1 cellular context compared by ENCODE assay signal in the genomic region with DNA sequence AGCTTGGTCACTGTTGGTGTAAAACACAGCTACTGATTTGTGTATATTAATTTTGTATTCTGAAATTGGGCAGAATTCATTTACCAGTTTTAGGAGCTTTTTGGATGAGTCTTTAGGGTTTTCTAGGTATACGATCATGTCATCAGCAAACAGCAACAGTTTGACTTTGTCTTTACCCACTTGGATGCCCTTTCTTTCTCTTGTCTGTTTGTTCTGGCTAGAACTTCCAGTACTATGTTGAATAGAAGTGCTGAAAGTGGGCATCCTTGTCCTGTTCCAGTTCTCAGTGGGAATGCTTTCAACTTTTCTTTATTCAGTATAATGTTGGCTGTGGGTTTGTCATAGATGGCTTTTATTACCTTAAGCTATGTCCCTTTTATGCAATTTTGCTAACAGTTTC. TPM values are rescaled to one million over a fixed set of nuclear protein-coding genes. Genes with fewer than 3 reads are reported as not detected.
"Had no signal": no experiment of that assay in that cellular context is flagged by ENCODE, and none has a peak within 500 bp of the region (broad histone marks: within the 10 kb centered on the region; RNA-seq: fewer than 3 reads in every experiment).

No MANE protein-coding gene starts in this region.

RNA-seq across cellular contexts. Expression of gene PRLHR, which starts 49.8 kb away (rescaled TPM):
- total RNA-seq: GM12878 had no signal
